Comparison of ENCODE assay signal across 15 cellular contexts in the genomic region with DNA sequence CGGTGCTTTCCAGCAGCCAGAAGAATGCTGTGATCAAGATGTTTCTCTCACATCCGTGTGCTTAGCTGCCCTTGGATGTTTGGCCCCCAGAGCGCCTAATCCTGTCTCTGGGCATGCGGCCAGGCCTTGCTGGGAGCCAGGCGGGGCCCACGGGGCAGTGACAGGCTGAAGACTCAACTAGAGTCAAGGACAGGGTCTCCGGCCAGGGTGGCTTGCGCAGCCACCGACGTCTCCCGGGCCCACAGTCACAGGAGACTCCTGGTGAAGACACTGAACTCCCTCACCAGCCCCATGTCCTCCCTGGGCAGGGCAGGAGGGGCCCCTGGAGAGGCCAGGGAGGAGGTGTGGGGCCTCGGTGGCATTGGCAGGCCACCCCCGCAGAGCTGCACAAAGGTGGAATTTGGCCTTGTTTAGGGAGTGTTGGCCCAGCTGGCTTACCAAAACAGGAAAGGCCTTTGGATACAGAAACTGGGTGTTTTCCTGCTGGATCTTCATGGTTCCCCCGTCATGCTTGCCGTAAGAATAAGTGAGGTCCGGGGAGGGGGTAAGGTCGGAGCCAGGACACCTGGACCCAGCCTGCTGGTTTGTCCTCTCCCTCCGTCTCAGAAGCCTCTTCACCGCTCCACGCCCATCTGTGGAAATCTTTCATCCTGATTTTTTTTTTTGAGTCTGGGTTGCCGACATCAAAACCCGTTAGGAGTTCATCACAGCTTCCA. TPM values are rescaled to one million over a fixed set of nuclear protein-coding genes. Genes with fewer than 3 reads are reported as not detected.
A peak's percentile ranks its signal among the peaks of the same experiment; 100 is the strongest.
DNase-seq lines count a peak whose midpoint lies in the region; ATAC-seq lines count a peak whose summit lies in the region.
"Had no signal": no experiment of that assay in that cellular context is flagged by ENCODE, and none has a peak within 500 bp of the region (broad histone marks: within the 10 kb centered on the region; RNA-seq: fewer than 3 reads in every experiment).

No MANE protein-coding gene starts in this region.

- H3K9ac ChIP-seq in skeletal muscle satellite cell (ENCODE audit: low read depth, low read length): no peak overlapping the region

- no peaks in the 10 kb centered on the region for H3K4me1 Mint-ChIP-seq in activated CD8-positive, alpha-beta memory T cell treated with anti-CD3 and anti-CD28 coated beads, Interleukin-2, amount 10 ng/mL, durations not matched to agents 7 days and 5 days
- no peaks in the 10 kb centered on the region for H3K4me1 Mint-ChIP-seq in activated naive CD4-positive, alpha-beta T cell treated with anti-CD3 and anti-CD28 coated beads for 36 hours (ENCODE audit: low read depth)
- H3K4me1 Mint-ChIP-seq: activated naive CD8-positive, alpha-beta T cell treated with anti-CD3 and anti-CD28 coated beads for 36 hours; B cell had no signal

- intact Hi-C loops in activated naive CD4-positive, alpha-beta T cell treated with anti-CD3 and anti-CD28 coated beads for 36 hours (cut with micrococcal nuclease): no loop called here

- H3K27ac Mint-ChIP-seq in activated CD8-positive, alpha-beta memory T cell treated with anti-CD3 and anti-CD28 coated beads, Interleukin-2, amount 10 ng/mL, durations not matched to agents 7 days and 5 days: no peak overlapping the region
- H3K27ac Mint-ChIP-seq in activated naive CD4-positive, alpha-beta T cell treated with anti-CD3 and anti-CD28 coated beads for 36 hours: no peak overlapping the region
- H3K27ac Mint-ChIP-seq: activated naive CD8-positive, alpha-beta T cell treated with anti-CD3 and anti-CD28 coated beads for 36 hours; B cell; stimulated activated naive CD8-positive, alpha-beta T cell treated with anti-CD3 and anti-CD28 coated beads, Interleukin-15, Interleukin-2, amounts not matched to agents 100 ng/mL and 50 ng/mL, for 24 hours; T-helper 2 cell treated with Interferon-gamma antibody and Interleukin-4, amounts not matched to agents 5 μg/mL and 100 μg/mL, for 36 hours had no signal

- H3K36me3 ChIP-seq in skeletal muscle satellite cell (ENCODE audit: insufficient read depth, low read length): peaks cover 64% of the 10 kb centered on the region

- H3K9me3 Mint-ChIP-seq in activated CD8-positive, alpha-beta memory T cell treated with anti-CD3 and anti-CD28 coated beads, Interleukin-2, amount 10 ng/mL, durations not matched to agents 7 days and 5 days (ENCODE audit: low read depth): no peaks in the 10 kb centered on the region
- no peaks in the 10 kb centered on the region for H3K9me3 Mint-ChIP-seq in activated naive CD4-positive, alpha-beta T cell treated with anti-CD3 and anti-CD28 coated beads for 36 hours
- H3K9me3 Mint-ChIP-seq: activated naive CD8-positive, alpha-beta T cell treated with anti-CD3 and anti-CD28 coated beads for 36 hours; stimulated activated naive CD8-positive, alpha-beta T cell treated with anti-CD3 and anti-CD28 coated beads, Interleukin-15, Interleukin-2, amounts not matched to agents 100 ng/mL and 50 ng/mL, for 24 hours; T-helper 2 cell treated with Interferon-gamma antibody and Interleukin-4, amounts not matched to agents 5 μg/mL and 100 μg/mL, for 36 hours had no signal

- no peak for ATAC-seq in activated CD8-positive, alpha-beta memory T cell treated with anti-CD3 and anti-CD28 coated beads, Interleukin-2, amount 10 ng/mL, durations not matched to agents 7 days and 5 days
- no peak for ATAC-seq in GM21381 (IDR thresholded peaks at IDR 0.05; ENCODE audit: unreplicated experiment)
- ATAC-seq: K562, PC-3 had no signal

- H3K4me3 ChIP-seq in skeletal muscle satellite cell (ENCODE audit: low read length): no peak overlapping the region
- H3K4me3 ChIP-seq: K562 had no signal

- CTCF ChIA-PET in activated CD8-positive, alpha-beta memory T cell treated with anti-CD3 and anti-CD28 coated beads, Interleukin-2, amount 10 ng/mL, durations not matched to agents 7 days and 5 days (lab: Charles Lee): interaction anchor here (2.7 to 3.0 kb wide), 2 partner anchors 59 to 95 kb away, joined by 24 to 40 read pairs; no protein-coding TSS in a partner anchor
- CTCF ChIA-PET in activated naive CD4-positive, alpha-beta T cell treated with anti-CD3 and anti-CD28 coated beads for 36 hours (lab: Charles Lee): interaction anchor here (2.4 kb wide), 1 partner anchor 58 kb away, joined by 8 read pairs; no protein-coding TSS in a partner anchor

- H3K36me3 Mint-ChIP-seq in activated CD8-positive, alpha-beta memory T cell treated with anti-CD3 and anti-CD28 coated beads, Interleukin-2, amount 10 ng/mL, durations not matched to agents 7 days and 5 days: peaks cover 3% of the 10 kb centered on the region
- peaks cover 12% of the 10 kb centered on the region for H3K36me3 Mint-ChIP-seq in activated naive CD4-positive, alpha-beta T cell treated with anti-CD3 and anti-CD28 coated beads for 36 hours (ENCODE audit: low read depth)

- H3K27me3 ChIP-seq in skeletal muscle satellite cell (ENCODE audit: control insufficient read depth, insufficient read depth, low read length): no peaks in the 10 kb centered on the region

- peak overlapping the region; percentile 10 for H3K4me2 ChIP-seq in skeletal muscle satellite cell (ENCODE audit: low read length)

- peaks cover 13% of the 10 kb centered on the region for H3K4me1 ChIP-seq in skeletal muscle satellite cell (ENCODE audit: control insufficient read depth, insufficient read depth, low read length)

- H3K9me3 ChIP-seq in skeletal muscle satellite cell (replicated peaks; ENCODE audit: low read length): no peaks in the 10 kb centered on the region

- H3K27me3 Mint-ChIP-seq in activated CD8-positive, alpha-beta memory T cell treated with anti-CD3 and anti-CD28 coated beads, Interleukin-2, amount 10 ng/mL, durations not matched to agents 7 days and 5 days: no peaks in the 10 kb centered on the region
- H3K27me3 Mint-ChIP-seq in activated naive CD4-positive, alpha-beta T cell treated with anti-CD3 and anti-CD28 coated beads for 36 hours (ENCODE audit: low read depth): no peaks in the 10 kb centered on the region
- H3K27me3 Mint-ChIP-seq: activated naive CD8-positive, alpha-beta T cell treated with anti-CD3 and anti-CD28 coated beads for 36 hours; B cell; stimulated activated naive CD8-positive, alpha-beta T cell treated with anti-CD3 and anti-CD28 coated beads, Interleukin-15, Interleukin-2, amounts not matched to agents 100 ng/mL and 50 ng/mL, for 24 hours had no signal

- peak; percentile 84 for DNase-seq in D341Med (ENCODE audit: low spot score)
- peak; percentile 49 for DNase-seq in cerebellum (ENCODE audit: low spot score)
- peak; percentile 86 for DNase-seq in iris pigment epithelial cell (ENCODE audit: low read depth)
- no peak for DNase-seq in activated CD8-positive, alpha-beta memory T cell treated with anti-CD3 and anti-CD28 coated beads, Interleukin-2, amount 10 ng/mL, durations not matched to agents 7 days and 5 days
- no peak for DNase-seq in NCI-H146 (lab: John Stamatoyannopoulos, UW)
- DNase-seq in activated naive CD4-positive, alpha-beta T cell treated with anti-CD3 and anti-CD28 coated beads for 36 hours: no peak
- DNase-seq: activated naive CD8-positive, alpha-beta T cell treated with anti-CD3 and anti-CD28 coated beads for 36 hours; NCI-H2107; PC-3 had no signal

- no peak overlapping the region for H3K4me3 Mint-ChIP-seq in activated CD8-positive, alpha-beta memory T cell treated with anti-CD3 and anti-CD28 coated beads, Interleukin-2, amount 10 ng/mL, durations not matched to agents 7 days and 5 days
- no peak overlapping the region for H3K4me3 Mint-ChIP-seq in activated naive CD4-positive, alpha-beta T cell treated with anti-CD3 and anti-CD28 coated beads for 36 hours
- H3K4me3 Mint-ChIP-seq: activated naive CD8-positive, alpha-beta T cell treated with anti-CD3 and anti-CD28 coated beads for 36 hours; B cell; stimulated activated naive CD8-positive, alpha-beta T cell treated with anti-CD3 and anti-CD28 coated beads, Interleukin-15, Interleukin-2, amounts not matched to agents 100 ng/mL and 50 ng/mL, for 24 hours; T-helper 2 cell treated with Interferon-gamma antibody and Interleukin-4, amounts not matched to agents 5 μg/mL and 100 μg/mL, for 36 hours had no signal

RNA-seq across cellular contexts. Expression of gene NDUFS7, which starts 10.0 kb away (rescaled TPM):
- 27.6 TPM for total RNA-seq in cerebellum
- total RNA-seq in skeletal muscle satellite cell (2012; rRNA removed): 69.0 and 71.4 TPM in 2 replicates
- 100 to 1,000 TPM; 124 to 135 TPM for total RNA-seq in activated CD8-positive, alpha-beta memory T cell treated with anti-CD3 and anti-CD28 coated beads, Interleukin-2, amount 10 ng/mL, durations not matched to agents 7 days and 5 days
- 100 to 1,000 TPM; 138 to 148 TPM for total RNA-seq in activated naive CD4-positive, alpha-beta T cell treated with anti-CD3 and anti-CD28 coated beads for 36 hours

RNA-seq across cellular contexts. Expression of gene GAMT, which starts 27.6 kb away (rescaled TPM):
- total RNA-seq in cerebellum: 10.3 TPM
- 25.6 and 31.5 TPM in 2 replicates for total RNA-seq in skeletal muscle satellite cell (2012; rRNA removed)
- 10 to 100 TPM; 19.3 to 20.4 TPM for total RNA-seq in activated CD8-positive, alpha-beta memory T cell treated with anti-CD3 and anti-CD28 coated beads, Interleukin-2, amount 10 ng/mL, durations not matched to agents 7 days and 5 days
- total RNA-seq in activated naive CD4-positive, alpha-beta T cell treated with anti-CD3 and anti-CD28 coated beads for 36 hours: 10 to 100 TPM; 23.5 to 25.0 TPM

RNA-seq across cellular contexts. Expression of gene DAZAP1, which starts 33.7 kb away (rescaled TPM):
- 26.9 TPM for total RNA-seq in cerebellum
- 54.8 and 58.5 TPM in 2 replicates for total RNA-seq in skeletal muscle satellite cell (2012; rRNA removed)
- total RNA-seq in activated CD8-positive, alpha-beta memory T cell treated with anti-CD3 and anti-CD28 coated beads, Interleukin-2, amount 10 ng/mL, durations not matched to agents 7 days and 5 days: 100 to 1,000 TPM; 275 to 283 TPM
- 100 to 1,000 TPM; 253 to 265 TPM for total RNA-seq in activated naive CD4-positive, alpha-beta T cell treated with anti-CD3 and anti-CD28 coated beads for 36 hours

Comparison
In these comparisons a context has a peak if more than half of its experiments do, and no peak if none do; other contexts are left out.
1. DNase-seq: peak in D341Med (single experiment), cerebellum (single experiment) and iris pigment epithelial cell (single experiment); none in activated CD8-positive, alpha-beta memory T cell treated with anti-CD3 and anti-CD28 coated beads, Interleukin-2, amount 10 ng/mL, durations not matched to agents 7 days and 5 days (single experiment), NCI-H146 (single experiment) and activated naive CD4-positive, alpha-beta T cell treated with anti-CD3 and anti-CD28 coated beads for 36 hours (single experiment).